In the genomic region with DNA sequence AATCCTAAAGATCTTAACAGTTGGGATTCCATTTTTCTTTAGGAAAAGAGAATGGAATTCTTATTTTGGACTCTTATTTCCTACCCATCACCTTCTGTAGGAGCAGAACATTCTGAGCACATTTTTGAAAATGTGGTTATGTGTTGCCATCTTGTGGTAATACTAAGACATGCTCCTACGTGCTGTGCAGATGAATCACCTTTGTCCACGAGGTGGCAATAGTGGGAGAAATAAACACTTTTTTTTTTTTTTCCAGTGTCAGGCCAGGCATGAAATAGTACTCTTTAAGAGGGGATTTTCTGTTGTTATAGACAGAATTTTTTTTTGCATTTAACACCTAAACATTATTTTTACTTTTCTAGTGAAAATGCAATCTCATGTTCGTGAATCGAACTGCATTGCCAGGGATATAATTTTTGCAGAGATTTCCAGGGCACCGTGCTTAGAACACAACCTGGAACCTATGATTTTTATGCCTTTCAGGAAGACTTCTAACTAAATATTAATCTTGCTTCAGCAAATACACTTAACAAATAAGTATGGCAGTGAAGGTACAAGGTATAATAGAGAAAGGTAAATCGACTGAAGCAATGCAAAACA, we compare ENCODE assay signal across 8 cellular contexts.
A peak's percentile ranks its signal among the peaks of the same experiment; 100 is the strongest.
DNase-seq lines count a peak whose midpoint lies in the region; ATAC-seq and TF ChIP-seq lines count a peak whose summit lies in the region.

No MANE protein-coding gene starts in this region.

- no peak for TF ChIP-seq POLR2A in thyroid gland (IDR thresholded peaks at IDR 0.05)

- peak; percentile 86 for DNase-seq in EH (ENCODE audit: low read depth)
- peak; percentile 43 for DNase-seq in HuH-7 (ENCODE audit: low spot score)
- peak; percentile 81 for DNase-seq in NT2/D1 (ENCODE audit: low read depth, low spot score)
- peak; percentile 52 for DNase-seq in activated T-cell treated with anti-CD3 and anti-CD28 coated beads for 24 hours (ENCODE audit: low read depth)
- DNase-seq in fibroblast of gingiva (ENCODE audit: low read depth), result peak; percentile 78
- peak; percentile 58 to 75 for DNase-seq in thyroid gland

- H3K4me2 ChIP-seq in neural cell (ENCODE audit: low read length), result no peak overlapping the region

- no peaks in the 10 kb centered on the region for H3K9me2 ChIP-seq in neural cell (ENCODE audit: insufficient read depth, low read length)

- TF ChIP-seq RAD21 in neural cell (conservative IDR thresholded peaks at IDR 0.05), result peak; percentile 97

- H3K36me3 ChIP-seq in NT2/D1 (ENCODE audit: insufficient read depth, insufficient read length, low read length) (no peaks in the 10 kb centered on the region), neural cell (ENCODE audit: insufficient read depth, low read length) (no peaks in the 10 kb centered on the region), thyroid gland (no peaks in the 10 kb centered on the region)

- H3K9me3 ChIP-seq in NT2/D1 (ENCODE audit: insufficient read depth, low read length) (no peaks in the 10 kb centered on the region), neural cell (ENCODE audit: low read length) (no peaks in the 10 kb centered on the region), thyroid gland (no peaks in the 10 kb centered on the region)

- H4K20me1 ChIP-seq in neural cell (ENCODE audit: insufficient read depth), result no peaks in the 10 kb centered on the region

- H3K9ac ChIP-seq in NT2/D1 (ENCODE audit: insufficient read length, low read depth) (no peak overlapping the region), neural cell (ENCODE audit: low read length) (no peak overlapping the region)

- no peak for TF ChIP-seq EP300 in neural cell (conservative IDR thresholded peaks at IDR 0.05; ENCODE audit: poor library complexity, severe bottlenecking)

- no peaks in the 10 kb centered on the region for H3K27me3 ChIP-seq in NT2/D1 (ENCODE audit: insufficient read depth, insufficient read length)
- H3K27me3 ChIP-seq in neural cell (ENCODE audit: insufficient read depth, low read depth, low read length), result no peaks in the 10 kb centered on the region
- no peaks in the 10 kb centered on the region for H3K27me3 ChIP-seq in thyroid gland

- WGBS in thyroid gland, 2 donors, result 40 to 44% methylated on average over 6 of the region's 6 CpGs

- no peaks in the 10 kb centered on the region for H3F3A ChIP-seq in neural cell (ENCODE audit: insufficient read depth, low read length, poor library complexity, severe bottlenecking)

- TF ChIP-seq CTCF in neural cell (IDR thresholded peaks at IDR 0.05; ENCODE audit: poor library complexity, severe bottlenecking), result peak; percentile 100
- TF ChIP-seq CTCF in thyroid gland (IDR thresholded peaks at IDR 0.05), result peak; percentile 37 to 100 (median 96)

- intact Hi-C loops in thyroid gland (cut with DNase I), result no loop called here

- peak; percentile 95 for ATAC-seq in GM21576 (IDR thresholded peaks at IDR 0.05; ENCODE audit: unreplicated experiment)

- H3K27ac ChIP-seq in neural cell (ENCODE audit: low read length), result no peak overlapping the region
- H3K27ac ChIP-seq in thyroid gland, result no peak overlapping the region

- H3K4me1 ChIP-seq in NT2/D1 (ENCODE audit: insufficient read depth, insufficient read length), result no peaks in the 10 kb centered on the region
- no peaks in the 10 kb centered on the region for H3K4me1 ChIP-seq in thyroid gland

- H2AFZ ChIP-seq in neural cell (ENCODE audit: low read depth, low read length), result no peak overlapping the region

- no peak overlapping the region for H3K4me3 ChIP-seq in NT2/D1 (ENCODE audit: insufficient read length, low read depth)
- no peak overlapping the region for H3K4me3 ChIP-seq in neural cell (ENCODE audit: low read length)
- H3K4me3 ChIP-seq in thyroid gland (replicated peaks in 1 of 3), result no peak overlapping the region

- no peaks in the 10 kb centered on the region for H3K79me2 ChIP-seq in neural cell (replicated peaks; ENCODE audit: insufficient read depth, low read length)

TF ChIP-seq in neural cell, 6 proteins besides CTCF, POLR2A, EP300 and RAD21:
- TF ChIP-seq POLR2AphosphoS5 (IDR thresholded peaks at IDR 0.05) (no peak), SMC3 (conservative IDR thresholded peaks at IDR 0.05; ENCODE audit: poor library complexity) (peak; percentile 99)
